In the genomic region with DNA sequence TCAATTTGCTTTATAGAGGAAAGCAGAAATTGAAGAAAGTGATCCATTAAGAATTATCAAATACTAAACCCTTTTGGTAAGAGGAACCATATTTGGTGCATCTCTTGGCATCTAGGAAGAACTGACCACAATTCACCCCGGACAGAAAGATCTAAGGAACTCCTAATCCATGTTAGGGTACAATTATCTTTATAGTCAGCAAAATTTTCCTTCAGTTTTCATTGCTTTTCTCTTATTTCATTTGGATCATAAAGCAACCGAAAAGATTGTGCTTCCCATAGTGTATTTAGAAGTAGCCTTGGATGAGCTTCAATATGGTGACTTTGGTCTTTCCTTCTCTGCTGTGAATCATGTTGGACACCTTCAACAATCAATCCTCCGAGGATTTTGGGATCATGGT, we compare ENCODE assay signal across 26 cellular contexts. TPM values are rescaled to one million over a fixed set of nuclear protein-coding genes. Genes with fewer than 3 reads are reported as not detected.
DNase-seq lines count a peak whose midpoint lies in the region; ATAC-seq, FAIRE-seq and TF ChIP-seq lines count a peak whose summit lies in the region.
"Had no signal": no experiment of that assay in that cellular context is flagged by ENCODE, and none has a peak within 500 bp of the region (broad histone marks: within the 10 kb centered on the region; RNA-seq: fewer than 3 reads in every experiment).

No MANE protein-coding gene starts in this region.

- H4K91ac ChIP-seq in H9 (ENCODE audit: insufficient read length, low read depth, low read length): no peak overlapping the region

- no peak overlapping the region for H2AK5ac ChIP-seq in H9 (ENCODE audit: insufficient read length, low read length)

- H2BK20ac ChIP-seq in H9 (ENCODE audit: low read depth, low read length, poor library complexity, severe bottlenecking): no peak overlapping the region

- H3K4me1 ChIP-seq in HepG2 (ENCODE audit: insufficient read depth, low read length): peaks cover 12% of the 10 kb centered on the region
- peaks cover 0 to 13% (median 5%) of the 10 kb centered on the region in 4 donors for H3K4me1 ChIP-seq in right lobe of liver
- H3K4me1 ChIP-seq in GM23338 (ENCODE audit: insufficient read depth): no peaks in the 10 kb centered on the region; the same call in 1 of the 2 replicates
- no peaks in the 10 kb centered on the region; a peak in 1 of 5 replicates for H3K4me1 ChIP-seq in K562 (replicated peaks in 1 of 2; ENCODE audit: control insufficient read depth in 2 of 2, insufficient read depth in 2 of 2, low read length in 2 of 2)
- H3K4me1 ChIP-seq in H9 (ENCODE audit: insufficient read depth, low read length): no peaks in the 10 kb centered on the region
- H3K4me1 ChIP-seq: BE2C, BLaER1 had no signal

- TF ChIP-seq CTCF in HepG2 (CRISPR knock-in tag; IDR thresholded peaks at IDR 0.05) (no peak), right lobe of liver (IDR thresholded peaks at IDR 0.05) (no peak), GM23338 (conservative IDR thresholded peaks at IDR 0.05; ENCODE audit: low read depth in 2 of 2) (no peak), K562 (IDR thresholded peaks at IDR 0.05 in 2 of 3, conservative IDR thresholded peaks at IDR 0.05 in 1 of 3; ENCODE audit: insufficient read depth in 2 of 3, low read depth in 1 of 3, low read length in 3 of 3) (no peak), H9 (conservative IDR thresholded peaks at IDR 0.05) (no peak)

- H3K4me1 Mint-ChIP-seq in GM23338 (no peaks in the 10 kb centered on the region), H9 (peaks cover under 1 to 2% of the 10 kb centered on the region in 2 experiments; a peak in 2 of 4 replicates)
- H3K4me1 Mint-ChIP-seq in T-helper 2 cell treated with Interferon-gamma antibody and Interleukin-4, amounts not matched to agents 5 μg/mL and 100 μg/mL, for 36 hours (ENCODE audit: low read depth): no peaks in the 10 kb centered on the region
- no peaks in the 10 kb centered on the region for H3K4me1 Mint-ChIP-seq in stimulated activated effector memory CD8-positive, alpha-beta T cell treated with anti-CD3 and anti-CD28 coated beads, Interleukin-12 subunit alpha, Interleukin-12 subunit beta, amount 100 ng/mL, for 72 hours
- H3K4me1 Mint-ChIP-seq: CD14-positive monocyte; CD4-positive, alpha-beta memory T cell; CD4-positive, CD25-positive, alpha-beta regulatory T cell; CD8-positive, alpha-beta memory T cell had no signal

- TF ChIP-seq RAD21 in HepG2 (CRISPR knock-in tag; IDR thresholded peaks at IDR 0.05) (no peak), K562 (CRISPR knock-in tag; conservative IDR thresholded peaks at IDR 0.05 in 1 of 2, IDR thresholded peaks at IDR 0.05 in 1 of 2) (no peak)

- no peak for DNase-seq in HepG2 (ENCODE audit: low spot score)
- no peak for DNase-seq in right lobe of liver
- no peak for DNase-seq in GM23338 (ENCODE audit: low spot score)
- DNase-seq in K562 (ENCODE audit: extremely low read depth in 1 of 4, low spot score in 3 of 4): no peak
- DNase-seq in T-helper 2 cell treated with Interferon-gamma antibody and Interleukin-4, amounts not matched to agents 5 μg/mL and 100 μg/mL, for 36 hours (ENCODE audit: low spot score): no peak
- DNase-seq in stimulated activated effector memory CD8-positive, alpha-beta T cell treated with anti-CD3 and anti-CD28 coated beads, Interleukin-12 subunit alpha, Interleukin-12 subunit beta, amount 100 ng/mL, for 72 hours (ENCODE audit: low spot score in 2 of 2): no peak
- no peak for DNase-seq in H9
- DNase-seq: ACHN; BE2C; C1 segment of cervical spinal cord; CD4-positive, alpha-beta memory T cell; CD4-positive, CD25-positive, alpha-beta regulatory T cell; CD8-positive, alpha-beta memory T cell; COR-L47; DMS 273 treated with DMSO at 0.1 percent for 48 hours; DMS153; DMS53; DMS79; DND-41; EL; GDM1 had no signal

- no peaks in the 10 kb centered on the region for H3K79me1 ChIP-seq in H9 (ENCODE audit: insufficient read depth, low read depth, low read length, poor library complexity, severe bottlenecking)

- H3K14ac ChIP-seq in H9 (ENCODE audit: insufficient read depth, low read length): no peak overlapping the region

- H3K27me3 Mint-ChIP-seq in GM23338 (ENCODE audit: insufficient read depth, low read depth, poor library complexity) (peaks cover 2% of the 10 kb centered on the region), H9 (ENCODE audit: low read depth) (peaks cover 9% of the 10 kb centered on the region)
- peaks cover 26% of the 10 kb centered on the region for H3K27me3 Mint-ChIP-seq in T-helper 2 cell treated with Interferon-gamma antibody and Interleukin-4, amounts not matched to agents 5 μg/mL and 100 μg/mL, for 36 hours (ENCODE audit: low read depth)

- H3K27me3 ChIP-seq in HepG2 (ENCODE audit: control insufficient read depth in 1 of 2, insufficient read depth in 2 of 2, low read length in 2 of 2) (no peaks in the 10 kb centered on the region), right lobe of liver (no peaks in the 10 kb centered on the region), GM23338 (ENCODE audit: insufficient read depth) (no peaks in the 10 kb centered on the region), K562 (ENCODE audit: control insufficient read depth in 2 of 2, insufficient read depth in 2 of 2, low read length in 2 of 2) (peaks cover 2 to 16% of the 10 kb centered on the region in 2 experiments; a peak in 4 of 5 replicates), H9 (ENCODE audit: insufficient read depth, low read length) (no peaks in the 10 kb centered on the region)
- H3K27me3 ChIP-seq: BE2C, BLaER1 had no signal

- no peak overlapping the region for H3K23ac ChIP-seq in H9 (ENCODE audit: insufficient read length, low read depth, low read length)

- 19% methylated on average over 3 of the region's 3 CpGs for WGBS in HepG2 (ENCODE audit: low lambda C conversion rate)
- 80% methylated on average over 3 of the region's 3 CpGs for WGBS in right lobe of liver (ENCODE audit: insufficient coverage, low coverage, low lambda C conversion rate, missing lambda C conversion rate)
- 7% methylated on average over 3 of the region's 3 CpGs for WGBS in K562 (ENCODE audit: insufficient coverage, low coverage, missing lambda C conversion rate)
- no CpG with 5 or more reads among the region's 3 CpGs for WGBS in H9 (ENCODE audit: extremely low coverage, insufficient read length, low lambda C conversion rate)

- H3K23me2 ChIP-seq in H9 (ENCODE audit: insufficient read length, low read depth, low read length, poor library complexity, severe bottlenecking): no peaks in the 10 kb centered on the region

- no peak overlapping the region for H2BK5ac ChIP-seq in H9 (ENCODE audit: insufficient read length, low read length)

- no peak overlapping the region for H3K27ac Mint-ChIP-seq in GM23338
- no peak overlapping the region for H3K27ac Mint-ChIP-seq in T-helper 2 cell treated with Interferon-gamma antibody and Interleukin-4, amounts not matched to agents 5 μg/mL and 100 μg/mL, for 36 hours
- H3K27ac Mint-ChIP-seq in stimulated activated effector memory CD8-positive, alpha-beta T cell treated with anti-CD3 and anti-CD28 coated beads, Interleukin-12 subunit alpha, Interleukin-12 subunit beta, amount 100 ng/mL, for 72 hours: no peak overlapping the region
- H3K27ac Mint-ChIP-seq in H9: no peak overlapping the region
- H3K27ac Mint-ChIP-seq: CD14-positive monocyte; CD4-positive, alpha-beta memory T cell; CD4-positive, CD25-positive, alpha-beta regulatory T cell; CD8-positive, alpha-beta memory T cell had no signal

- H3K27ac ChIP-seq in HepG2 (ENCODE audit: extremely low read length, insufficient read depth, low read length) (no peak overlapping the region), right lobe of liver (no peak overlapping the region), GM23338 (ENCODE audit: low read depth) (no peak overlapping the region), K562 (ENCODE audit: extremely low read depth, low read depth, low read length) (no peak overlapping the region), H9 (ENCODE audit: insufficient read length, low read depth, low read length) (no peak overlapping the region)
- H3K27ac ChIP-seq: 22Rv1, BLaER1 had no signal

- intact Hi-C loops in HepG2 (cut with micrococcal nuclease; ENCODE audit: unreplicated experiment) (no loop called here), right lobe of liver (cut with DNase I) (no loop called here), K562 (cut with micrococcal nuclease) (no loop called here)

- H3K18ac ChIP-seq in H9 (ENCODE audit: insufficient read length, low read depth, low read length): no peak overlapping the region

- H3K36me3 ChIP-seq in HepG2 (replicated peaks in 1 of 2; ENCODE audit: control insufficient read depth in 1 of 2, insufficient read depth in 2 of 2, low read length in 2 of 2) (no peaks in the 10 kb centered on the region), right lobe of liver (no peaks in the 10 kb centered on the region), GM23338 (ENCODE audit: insufficient read depth) (no peaks in the 10 kb centered on the region), K562 (ENCODE audit: control insufficient read depth, insufficient read depth, low read length) (no peaks in the 10 kb centered on the region)
- H3K36me3 ChIP-seq: BE2C, BLaER1 had no signal

- no peak overlapping the region for H4K5ac ChIP-seq in H9 (ENCODE audit: insufficient read length, low read depth, low read length)

- H3K9me1 ChIP-seq in K562 (ENCODE audit: control insufficient read depth, insufficient read depth, low read length): no peaks in the 10 kb centered on the region

- no peak overlapping the region for H2BK120ac ChIP-seq in H9 (ENCODE audit: low read depth, low read length, poor library complexity, severe bottlenecking)

- no peaks in the 10 kb centered on the region for H3K9me3 ChIP-seq in HepG2 (ENCODE audit: low read length)
- no peaks in the 10 kb centered on the region for H3K9me3 ChIP-seq in right lobe of liver
- no peaks in the 10 kb centered on the region for H3K9me3 ChIP-seq in K562 (replicated peaks; ENCODE audit: control insufficient read depth, insufficient read depth, low read depth, low read length)
- H3K9me3 ChIP-seq in H9 (ENCODE audit: control insufficient read depth, low read depth, low read length): no peaks in the 10 kb centered on the region
- H3K9me3 ChIP-seq: BE2C had no signal

- in situ Hi-C loops in HepG2 (cut with HindIII; ENCODE audit: extremely low pct_ligation_motif_present, low pct_unique_long_range_greater_than_20kb): no loop called here
- in situ Hi-C loops in K562 (cut with MboI): no loop called here

- TF ChIP-seq POLR2A in HepG2 (IDR thresholded peaks at IDR 0.05; ENCODE audit: insufficient read depth in 1 of 2, low read depth in 2 of 2, low read length in 2 of 2) (no peak), right lobe of liver (IDR thresholded peaks at IDR 0.05) (no peak), K562 (conservative IDR thresholded peaks at IDR 0.05) (no peak)

- BruUV-seq in HepG2 (replicated peaks; lab: Mats Ljungman, UMichigan) (no TSS peak), K562 (replicated peaks; lab: Mats Ljungman, UMichigan) (no TSS peak)

- H3K4me3 Mint-ChIP-seq in GM23338: no peak overlapping the region
- H3K4me3 Mint-ChIP-seq in T-helper 2 cell treated with Interferon-gamma antibody and Interleukin-4, amounts not matched to agents 5 μg/mL and 100 μg/mL, for 36 hours: no peak overlapping the region
- no peak overlapping the region for H3K4me3 Mint-ChIP-seq in stimulated activated effector memory CD8-positive, alpha-beta T cell treated with anti-CD3 and anti-CD28 coated beads, Interleukin-12 subunit alpha, Interleukin-12 subunit beta, amount 100 ng/mL, for 72 hours
- no peak overlapping the region for H3K4me3 Mint-ChIP-seq in H9
- H3K4me3 Mint-ChIP-seq: CD14-positive monocyte; CD4-positive, alpha-beta memory T cell; CD4-positive, CD25-positive, alpha-beta regulatory T cell; CD8-positive, alpha-beta memory T cell had no signal

- H3K9ac ChIP-seq in HepG2 (ENCODE audit: insufficient read depth, low read depth, low read length) (no peak overlapping the region), K562 (ENCODE audit: insufficient read depth in 1 of 2, low read depth in 2 of 2, low read length in 2 of 2) (no peak overlapping the region), H9 (ENCODE audit: extremely low read depth, insufficient read length, low read length) (no peak overlapping the region)
- H3K9ac ChIP-seq: BLaER1 had no signal

- no peak overlapping the region for H2BK12ac ChIP-seq in H9 (ENCODE audit: insufficient read length, low read depth, low read length)

- CTCF ChIA-PET in HepG2 (lab: Yijun Ruan, JAX; ENCODE audit: low intra/inter-chr PET ratio, low total read pairs): no interaction called here
- CTCF ChIA-PET in K562 (lab: Yijun Ruan, JAX; ENCODE audit: low intra/inter-chr PET ratio): no interaction called here

- H3K4ac ChIP-seq in H9 (ENCODE audit: low read depth, low read length): no peak overlapping the region

- H3T11ph ChIP-seq in H9 (ENCODE audit: low read length): no peak overlapping the region

- FAIRE-seq in HepG2 (lab: Jason Lieb, UNC): no peak
- FAIRE-seq in K562 (lab: Jason Lieb, UNC): no peak
- FAIRE-seq: GM12878, GM19239 had no signal

- H3K9me3 Mint-ChIP-seq in GM23338 (peaks cover 7% of the 10 kb centered on the region; the same call in 2 of the 3 replicates), H9 (peaks cover 6 to 12% of the 10 kb centered on the region in 2 experiments)
- H3K9me3 Mint-ChIP-seq in T-helper 2 cell treated with Interferon-gamma antibody and Interleukin-4, amounts not matched to agents 5 μg/mL and 100 μg/mL, for 36 hours: no peaks in the 10 kb centered on the region
- no peaks in the 10 kb centered on the region for H3K9me3 Mint-ChIP-seq in stimulated activated effector memory CD8-positive, alpha-beta T cell treated with anti-CD3 and anti-CD28 coated beads, Interleukin-12 subunit alpha, Interleukin-12 subunit beta, amount 100 ng/mL, for 72 hours
- H3K9me3 Mint-ChIP-seq: CD8-positive, alpha-beta memory T cell had no signal

- no peak overlapping the region for H4K8ac ChIP-seq in H9 (replicated peaks; ENCODE audit: insufficient read length, low read depth, low read length)

- H3K36me3 Mint-ChIP-seq in GM23338 (ENCODE audit: low read depth) (no peaks in the 10 kb centered on the region; the same call in 2 of the 3 replicates), H9 (ENCODE audit: insufficient read depth in 1 of 3, low read depth in 3 of 3) (peaks cover 0 to 22% (median 0%) of the 10 kb centered on the region in 3 experiments; a peak in 4 of 7 replicates)
- H3K36me3 Mint-ChIP-seq in T-helper 2 cell treated with Interferon-gamma antibody and Interleukin-4, amounts not matched to agents 5 μg/mL and 100 μg/mL, for 36 hours (ENCODE audit: low read depth): no peaks in the 10 kb centered on the region
- no peaks in the 10 kb centered on the region for H3K36me3 Mint-ChIP-seq in stimulated activated effector memory CD8-positive, alpha-beta T cell treated with anti-CD3 and anti-CD28 coated beads, Interleukin-12 subunit alpha, Interleukin-12 subunit beta, amount 100 ng/mL, for 72 hours
- H3K36me3 Mint-ChIP-seq: CD14-positive monocyte; CD4-positive, alpha-beta memory T cell; CD4-positive, CD25-positive, alpha-beta regulatory T cell; CD8-positive, alpha-beta memory T cell had no signal

- H3K9me2 ChIP-seq in GM23338 (ENCODE audit: insufficient read depth): peaks cover 24% of the 10 kb centered on the region

- H3K4me3 ChIP-seq in HepG2 (replicated peaks in 1 of 3; ENCODE audit: insufficient read depth in 1 of 3, low read depth in 2 of 3, low read length in 3 of 3): no peak overlapping the region
- no peak overlapping the region for H3K4me3 ChIP-seq in right lobe of liver
- H3K4me3 ChIP-seq in GM23338: no peak overlapping the region
- no peak overlapping the region for H3K4me3 ChIP-seq in K562
- H3K4me3 ChIP-seq: BLaER1, GM12878 had no signal

- H2AFZ ChIP-seq in HepG2 (ENCODE audit: low read length) (no peak overlapping the region), GM23338 (peak overlapping the region; percentile 28; the same call in 1 of the 2 replicates), K562 (ENCODE audit: low read depth, low read length) (no peak overlapping the region), H9 (ENCODE audit: low read length) (no peak overlapping the region)

- no peak for TF ChIP-seq EP300 in HepG2 (IDR thresholded peaks at IDR 0.05; ENCODE audit: low read depth in 2 of 2, low read length in 2 of 2)
- no peak for TF ChIP-seq EP300 in HepG2 (CRISPR knock-in tag; IDR thresholded peaks at IDR 0.05; ENCODE audit: borderline replicate concordance)
- no peak for TF ChIP-seq EP300 in K562 (IDR thresholded peaks at IDR 0.05; ENCODE audit: low read length)

- H4K20me1 ChIP-seq in HepG2 (ENCODE audit: insufficient read depth, low read length) (no peaks in the 10 kb centered on the region), GM23338 (replicated peaks; ENCODE audit: insufficient read depth) (no peaks in the 10 kb centered on the region), K562 (replicated peaks; ENCODE audit: control insufficient read depth, insufficient read depth, low read length) (no peaks in the 10 kb centered on the region), H9 (ENCODE audit: control insufficient read depth, insufficient read depth, insufficient read length) (no peaks in the 10 kb centered on the region)
- H4K20me1 ChIP-seq: BLaER1 had no signal

- H3F3A ChIP-seq in GM23338 (replicated peaks; ENCODE audit: low read depth): no peaks in the 10 kb centered on the region

- no peak overlapping the region for H2BK15ac ChIP-seq in H9 (ENCODE audit: low read depth, low read length)

- POLR2A ChIA-PET in HepG2 (lab: Yijun Ruan, JAX) (no interaction called here), K562 (lab: Yijun Ruan, JAX) (no interaction called here)

- H3K56ac ChIP-seq in H9 (ENCODE audit: insufficient read length, low read depth, low read length): no peak overlapping the region

- H3K79me2 ChIP-seq in HepG2 (ENCODE audit: insufficient read depth, low read length) (no peaks in the 10 kb centered on the region), GM23338 (replicated peaks; ENCODE audit: insufficient read depth) (no peaks in the 10 kb centered on the region), K562 (ENCODE audit: control insufficient read depth, insufficient read depth, low read length) (no peaks in the 10 kb centered on the region), H9 (ENCODE audit: insufficient read depth, low read length) (no peaks in the 10 kb centered on the region)

- no peak overlapping the region for H3K4me2 ChIP-seq in HepG2 (ENCODE audit: low read depth, low read length)
- no peak overlapping the region for H3K4me2 ChIP-seq in GM23338
- H3K4me2 ChIP-seq in K562 (ENCODE audit: insufficient read depth, low read length): no peak overlapping the region
- H3K4me2 ChIP-seq in H9 (ENCODE audit: insufficient read depth, insufficient read length, low read length): no peak overlapping the region
- H3K4me2 ChIP-seq: BLaER1 had no signal

- ATAC-seq in HepG2 (no peak), right lobe of liver (no peak), GM23338 (no peak), K562 (no peak)
- ATAC-seq in stimulated activated effector memory CD8-positive, alpha-beta T cell treated with anti-CD3 and anti-CD28 coated beads, Interleukin-12 subunit alpha, Interleukin-12 subunit beta, amount 100 ng/mL, for 72 hours: no peak
- ATAC-seq: GM12878 had no signal

RNA-seq across cellular contexts. Expression of a gene that starts 50.1 kb away (rescaled TPM):
- total RNA-seq in HepG2 (2016; rRNA removed; fragmentation: Illumina TruSeq; extraction: Trizol) (not detected in 2 replicates), right lobe of liver (10 to 100 TPM; 13.7 to 76.0 (median 30.9) TPM), K562 (2014; rRNA removed) (not detected in 2 replicates), K562 (2014; rRNA removed; fragmentation: Illumina TruSeq; extraction: Trizol) (not detected in 2 replicates), K562 (2015; rRNA removed; fragmentation: Illumina TruSeq; extraction: Trizol) (not detected in 2 replicates), K562 (2021) (1.9 and 2.5 TPM in 2 replicates), H9 (2021) (0.61 and 0.90 TPM in 2 replicates)
- total RNA-seq in HepG2 (2016; cell fraction: cytosol; rRNA removed; fragmentation: Illumina TruSeq; extraction: Trizol; ENCODE audit: low read depth): not detected in 2 replicates
- 0.02 TPM in 1 of 2 replicates, not detected in the other for total RNA-seq in HepG2 (2016; cell fraction: insoluble cytoplasmic fraction; rRNA removed; fragmentation: Illumina TruSeq; extraction: Trizol)
- not detected in 2 replicates for total RNA-seq in HepG2 (2016; cell fraction: membrane; rRNA removed; fragmentation: Illumina TruSeq; extraction: Trizol)
- not detected in 2 replicates for total RNA-seq in HepG2 (2016; cell fraction: nucleus; rRNA removed; fragmentation: Illumina TruSeq; extraction: Trizol)
- polyA plus RNA-seq in HepG2 (2011; rRNA removed) (0.07 and 0.15 TPM in 2 replicates), GM23338 (2016; fragmentation: Nextera tagmentation; extraction: Ambion mirVana) (0.43 and 0.70 TPM in 2 replicates), K562 (2011; rRNA removed) (0.01 and 0.05 TPM in 2 replicates), K562 (2014; fragmentation: Illumina TruSeq; extraction: Trizol) (not detected in 2 replicates), K562 (2014; fragmentation: Nextera tagmentation; extraction: Ambion mirVana) (not detected), K562 (2014; rRNA removed) (0.03 and 0.49 TPM in 2 replicates)
- 0.05 TPM in 2 replicates for polyA plus RNA-seq in HepG2 (2011; cell fraction: cytosol; rRNA removed)
- polyA plus RNA-seq in HepG2 (2011; cell fraction: nucleus; rRNA removed): 0.03 and 0.14 TPM in 2 replicates
- polyA plus RNA-seq in HepG2 (2012): 0.11 TPM in 1 of 2 replicates, not detected in the other
- not detected in 2 replicates for polyA plus RNA-seq in HepG2 (2016; cell fraction: cytosol; fragmentation: Illumina TruSeq; extraction: Trizol; ENCODE audit: low read depth)
- not detected in 2 replicates for polyA plus RNA-seq in HepG2 (2016; cell fraction: insoluble cytoplasmic fraction; fragmentation: Illumina TruSeq; extraction: Trizol; ENCODE audit: low read depth)
- polyA plus RNA-seq in HepG2 (2016; cell fraction: membrane; fragmentation: Illumina TruSeq; extraction: Trizol; ENCODE audit: low read depth): not detected in 2 replicates
- polyA plus RNA-seq in HepG2 (2016; cell fraction: nucleus; fragmentation: Illumina TruSeq; extraction: Trizol; ENCODE audit: insufficient read depth, low read depth): not detected in 2 replicates
- 0.02 TPM in 1 of 2 replicates, not detected in the other for polyA minus RNA-seq in HepG2 (2011; rRNA and poly(A)+ RNA removed; ENCODE audit: low replicate concordance)
- polyA minus RNA-seq in HepG2 (2011; cell fraction: cytosol; rRNA and poly(A)+ RNA removed): not detected in 2 replicates
- under 0.01 TPM in 1 of 2 replicates, not detected in the other for polyA minus RNA-seq in HepG2 (2011; cell fraction: nucleus; rRNA and poly(A)+ RNA removed)
- 0.74 and 2.5 TPM in 2 replicates for total RNA-seq in GM23338 (2014; rRNA removed; shearing (Covaris generic))
- 0.05 TPM in 1 of 2 replicates, not detected in the other for total RNA-seq in K562 (2011; cell fraction: chromatin; rRNA removed; ENCODE audit: low replicate concordance)
- total RNA-seq in K562 (2011; cell fraction: nucleolus; rRNA removed): 0.17 TPM in 1 of 2 replicates, not detected in the other
- total RNA-seq in K562 (2011; cell fraction: nucleoplasm; rRNA removed): 0.29 TPM in 1 of 2 replicates, not detected in the other
- under 0.01 and 0.28 TPM in 2 replicates for polyA plus RNA-seq in K562 (2011; cell fraction: cytosol; rRNA removed)
- 0.01 and 0.40 TPM in 2 replicates for polyA plus RNA-seq in K562 (2011; cell fraction: nucleus; rRNA removed)
- 0.04 and 0.08 TPM in 2 replicates for polyA plus RNA-seq in K562 (2012)
- 0.03 and 0.04 TPM in 2 replicates for polyA minus RNA-seq in K562 (2011; rRNA and poly(A)+ RNA removed)
- not detected in 2 replicates for polyA minus RNA-seq in K562 (2011; cell fraction: cytosol; rRNA and poly(A)+ RNA removed)
- under 0.01 TPM in 1 of 2 replicates, not detected in the other for polyA minus RNA-seq in K562 (2011; cell fraction: nucleus; rRNA and poly(A)+ RNA removed)
- total RNA-seq: CD8-positive, alpha-beta memory T cell had no signal
- polyA plus RNA-seq: CD14-positive monocyte; CD4-positive, alpha-beta memory T cell; CD4-positive, CD25-positive, alpha-beta regulatory T cell; CD8-positive, alpha-beta memory T cell; GM12878 had no signal
